9 cellular contexts compared by ENCODE assay signal in the genomic region with DNA sequence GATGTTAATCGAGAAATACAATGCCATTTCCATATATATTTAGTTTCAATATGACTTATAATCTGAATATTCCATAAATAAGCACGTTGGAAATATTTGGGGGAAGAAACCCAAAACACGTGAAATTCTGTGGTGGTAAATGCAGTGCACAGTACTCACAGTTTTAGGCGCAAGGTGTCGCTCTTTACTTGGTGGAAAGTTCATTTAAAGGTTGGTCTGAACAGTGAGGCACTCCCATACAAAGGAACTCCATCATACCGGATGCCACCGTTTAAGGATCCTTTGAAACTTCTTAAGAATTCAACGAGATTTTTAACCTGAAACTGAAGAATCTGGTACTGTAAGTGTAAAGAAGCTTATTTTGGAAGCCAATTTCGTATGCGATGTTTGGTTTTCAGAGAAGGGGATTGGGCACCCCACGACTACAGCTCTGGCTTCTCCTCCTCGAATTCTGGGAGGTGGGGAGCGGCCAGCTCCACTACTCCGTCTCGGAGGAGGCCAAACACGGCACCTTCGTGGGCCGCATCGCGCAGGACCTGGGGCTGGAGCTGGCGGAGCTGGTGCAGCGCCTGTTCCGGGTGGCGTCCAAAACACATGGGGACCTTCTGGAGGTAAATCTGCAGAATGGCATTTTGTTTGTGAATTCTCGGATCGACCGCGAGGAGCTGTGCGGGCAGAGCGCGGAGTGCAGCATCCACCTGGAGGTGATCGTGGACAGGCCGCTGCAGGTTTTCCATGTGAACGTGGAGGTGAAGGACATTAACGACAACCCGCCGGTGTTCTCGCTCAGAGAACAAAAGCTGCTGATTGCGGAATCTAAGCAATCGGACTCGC. TPM values are rescaled to one million over a fixed set of nuclear protein-coding genes. Genes with fewer than 3 reads are reported as not detected.
A peak's percentile ranks its signal among the peaks of the same experiment; 100 is the strongest.
DNase-seq lines count a peak whose midpoint lies in the region; ATAC-seq and TF ChIP-seq lines count a peak whose summit lies in the region.
"Had no signal": no experiment of that assay in that cellular context is flagged by ENCODE, and none has a peak within 500 bp of the region (broad histone marks: within the 10 kb centered on the region; RNA-seq: fewer than 3 reads in every experiment).

A gene with protein sequence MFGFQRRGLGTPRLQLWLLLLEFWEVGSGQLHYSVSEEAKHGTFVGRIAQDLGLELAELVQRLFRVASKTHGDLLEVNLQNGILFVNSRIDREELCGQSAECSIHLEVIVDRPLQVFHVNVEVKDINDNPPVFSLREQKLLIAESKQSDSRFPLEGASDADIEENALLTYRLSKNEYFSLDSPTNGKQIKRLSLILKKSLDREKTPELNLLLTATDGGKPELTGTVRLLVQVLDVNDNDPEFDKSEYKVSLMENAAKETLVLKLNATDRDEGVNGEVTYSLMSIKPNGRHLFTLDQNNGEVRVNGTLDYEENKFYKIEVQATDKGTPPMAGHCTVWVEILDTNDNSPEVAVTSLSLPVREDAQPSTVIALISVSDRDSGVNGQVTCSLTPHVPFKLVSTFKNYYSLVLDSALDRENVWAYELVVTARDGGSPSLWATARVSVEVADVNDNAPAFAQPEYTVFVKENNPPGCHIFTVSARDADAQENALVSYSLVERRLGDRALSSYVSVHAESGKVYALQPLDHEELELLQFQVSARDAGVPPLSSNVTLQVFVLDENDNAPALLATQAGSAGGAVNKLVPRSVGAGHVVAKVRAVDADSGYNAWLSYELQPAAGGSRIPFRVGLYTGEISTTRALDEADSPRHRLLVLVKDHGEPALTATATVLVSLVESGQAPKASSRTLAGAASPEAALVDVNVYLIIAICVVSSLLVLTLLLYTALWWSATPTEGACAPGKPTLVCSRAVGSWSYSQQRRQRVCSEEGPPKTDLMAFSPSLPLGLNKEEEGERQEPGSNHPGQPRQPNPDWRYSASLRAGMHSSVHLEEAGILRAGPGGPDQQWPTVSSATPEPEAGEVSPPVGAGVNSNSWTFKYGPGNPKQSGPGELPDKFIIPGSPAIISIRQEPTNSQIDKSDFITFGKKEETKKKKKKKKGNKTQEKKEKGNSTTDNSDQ (plus strand): TSS at position 237 of the 834 bp plus-strand sequence. CDS start 147 bp downstream, at position 384.

- H3K27ac ChIP-seq in iPS-18a (ENCODE audit: low read length) (no peak within 1 kb of the TSS), uterus (no peak within 1 kb of the TSS), sigmoid colon (no peak within 1 kb of the TSS)
- no peak within 1 kb of the TSS for H3K27ac ChIP-seq in CD8-positive, alpha-beta T cell (ENCODE audit: low read depth, low read length)

- no peak for TF ChIP-seq EP300 in sigmoid colon (IDR thresholded peaks at IDR 0.05)

- peaks cover 2% of the 10 kb centered on the region for H3K27me3 Mint-ChIP-seq in activated naive CD8-positive, alpha-beta T cell treated with anti-CD3 and anti-CD28 coated beads, Interleukin-2, amount 10 ng/mL, durations not matched to agents 7 days and 5 days
- peaks cover 42% of the 10 kb centered on the region for H3K27me3 Mint-ChIP-seq in activated naive CD8-positive, alpha-beta T cell treated with anti-CD3 and anti-CD28 coated beads for 36 hours
- peaks cover 26% of the 10 kb centered on the region for H3K27me3 Mint-ChIP-seq in CD8-positive, alpha-beta T cell (ENCODE audit: low read depth)

- no peaks in the 10 kb centered on the region for H3K36me3 ChIP-seq in iPS-18a (ENCODE audit: control insufficient read depth, low read depth, low read length)
- no peaks in the 10 kb centered on the region for H3K36me3 ChIP-seq in uterus
- no peaks in the 10 kb centered on the region for H3K36me3 ChIP-seq in sigmoid colon
- H3K36me3 ChIP-seq in CD8-positive, alpha-beta T cell (ENCODE audit: insufficient read depth, low read length) = no peaks in the 10 kb centered on the region

- H3K4me1 ChIP-seq in iPS-18a (ENCODE audit: control insufficient read depth, low read depth, low read length) = no peaks in the 10 kb centered on the region
- no peaks in the 10 kb centered on the region for H3K4me1 ChIP-seq in uterus
- no peaks in the 10 kb centered on the region for H3K4me1 ChIP-seq in sigmoid colon
- H3K4me1 ChIP-seq in CD8-positive, alpha-beta T cell (ENCODE audit: insufficient read depth, low read length) = no peaks in the 10 kb centered on the region

- H3K9me3 Mint-ChIP-seq in activated naive CD8-positive, alpha-beta T cell treated with anti-CD3 and anti-CD28 coated beads, Interleukin-2, amount 10 ng/mL, durations not matched to agents 7 days and 5 days = peaks cover 9% of the 10 kb centered on the region
- peaks cover 8% of the 10 kb centered on the region for H3K9me3 Mint-ChIP-seq in activated naive CD8-positive, alpha-beta T cell treated with anti-CD3 and anti-CD28 coated beads for 36 hours
- peaks cover 13% of the 10 kb centered on the region for H3K9me3 Mint-ChIP-seq in CD8-positive, alpha-beta T cell

- no peak for TF ChIP-seq POLR2A in uterus (IDR thresholded peaks at IDR 0.05)
- TF ChIP-seq POLR2A in sigmoid colon (IDR thresholded peaks at IDR 0.05) = no peak

- H3K4me3 ChIP-seq in iPS-18a (ENCODE audit: low read length) (peak within 1 kb of the TSS; percentile 26), uterus (no peak within 1 kb of the TSS), sigmoid colon (peak within 1 kb of the TSS in 1 of 4 donors; percentile 12)
- H3K4me3 ChIP-seq in CD8-positive, alpha-beta T cell (ENCODE audit: low read depth, low read length) = no peak within 1 kb of the TSS

- no peaks in the 10 kb centered on the region for H3K4me1 Mint-ChIP-seq in activated naive CD8-positive, alpha-beta T cell treated with anti-CD3 and anti-CD28 coated beads, Interleukin-2, amount 10 ng/mL, durations not matched to agents 7 days and 5 days
- no peaks in the 10 kb centered on the region for H3K4me1 Mint-ChIP-seq in activated naive CD8-positive, alpha-beta T cell treated with anti-CD3 and anti-CD28 coated beads for 36 hours
- H3K4me1 Mint-ChIP-seq in CD8-positive, alpha-beta T cell (ENCODE audit: low read depth) = no peaks in the 10 kb centered on the region

- no peak within 1 kb of the TSS for H3K4me3 Mint-ChIP-seq in activated naive CD8-positive, alpha-beta T cell treated with anti-CD3 and anti-CD28 coated beads, Interleukin-2, amount 10 ng/mL, durations not matched to agents 7 days and 5 days
- H3K4me3 Mint-ChIP-seq in activated naive CD8-positive, alpha-beta T cell treated with anti-CD3 and anti-CD28 coated beads for 36 hours = no peak within 1 kb of the TSS
- H3K4me3 Mint-ChIP-seq in CD8-positive, alpha-beta T cell = no peak within 1 kb of the TSS

- POLR2A ChIA-PET in activated naive CD8-positive, alpha-beta T cell treated with anti-CD3 and anti-CD28 coated beads, Interleukin-2, amount 10 ng/mL, durations not matched to agents 7 days and 5 days (lab: Charles Lee) = no interaction called here
- POLR2A ChIA-PET in CD8-positive, alpha-beta T cell (lab: Charles Lee) = no interaction called here

- H3K27me3 ChIP-seq in iPS-18a (ENCODE audit: control insufficient read depth, insufficient read depth, low read length) (no peaks in the 10 kb centered on the region), uterus (no peaks in the 10 kb centered on the region), sigmoid colon (peaks cover 0 to 49% (median 18%) of the 10 kb centered on the region in 3 donors)
- H3K27me3 ChIP-seq in CD8-positive, alpha-beta T cell (ENCODE audit: insufficient read depth, low read length) = peaks cover 6% of the 10 kb centered on the region

- intact Hi-C loops in uterus (cut with DNase I; ENCODE audit: low total_unique reads) = no loop called here
- intact Hi-C loops in sigmoid colon (cut with DNase I) = no loop called here
- intact Hi-C loops in CD8-positive, alpha-beta T cell (cut with DNase I, micrococcal nuclease) = no loop called here

- peak within 1 kb of the TSS; percentile 4 for H3K9ac ChIP-seq in iPS-18a (ENCODE audit: low read length)

- no peaks in the 10 kb centered on the region for H3K36me3 Mint-ChIP-seq in activated naive CD8-positive, alpha-beta T cell treated with anti-CD3 and anti-CD28 coated beads, Interleukin-2, amount 10 ng/mL, durations not matched to agents 7 days and 5 days
- peaks cover 4% of the 10 kb centered on the region for H3K36me3 Mint-ChIP-seq in activated naive CD8-positive, alpha-beta T cell treated with anti-CD3 and anti-CD28 coated beads for 36 hours
- no peaks in the 10 kb centered on the region for H3K36me3 Mint-ChIP-seq in CD8-positive, alpha-beta T cell

- peak within 1 kb of the TSS; percentile 30 for H3K27ac Mint-ChIP-seq in activated naive CD8-positive, alpha-beta T cell treated with anti-CD3 and anti-CD28 coated beads, Interleukin-2, amount 10 ng/mL, durations not matched to agents 7 days and 5 days
- no peak within 1 kb of the TSS for H3K27ac Mint-ChIP-seq in activated naive CD8-positive, alpha-beta T cell treated with anti-CD3 and anti-CD28 coated beads for 36 hours
- H3K27ac Mint-ChIP-seq in CD8-positive, alpha-beta T cell = no peak within 1 kb of the TSS

- no peak for DNase-seq in activated naive CD8-positive, alpha-beta T cell treated with anti-CD3 and anti-CD28 coated beads, Interleukin-2, amount 10 ng/mL, durations not matched to agents 7 days and 5 days
- DNase-seq in activated naive CD8-positive, alpha-beta T cell treated with anti-CD3 and anti-CD28 coated beads for 36 hours = no peak
- peak; percentile 82 for DNase-seq in SK-N-DZ (ENCODE audit: low spot score)
- no peak for DNase-seq in uterus
- no peak for DNase-seq in sigmoid colon
- DNase-seq in CD8-positive, alpha-beta T cell = no peak
- DNase-seq in UCSD-AML1 (lab: John Stamatoyannopoulos, UW; ENCODE audit: unreplicated experiment) = no peak
- DNase-seq: left colon had no signal

- H3K9me3 ChIP-seq in iPS-18a (ENCODE audit: control insufficient read depth, low read depth, low read length) (no peaks in the 10 kb centered on the region), uterus (no peaks in the 10 kb centered on the region), sigmoid colon (peaks cover 12 to 24% (median 16%) of the 10 kb centered on the region in 4 donors)
- no peaks in the 10 kb centered on the region for H3K9me3 ChIP-seq in CD8-positive, alpha-beta T cell (ENCODE audit: low read length)

- CTCF ChIA-PET in CD8-positive, alpha-beta T cell (lab: Charles Lee) = no interaction called here

- no peak for ATAC-seq in activated naive CD8-positive, alpha-beta T cell treated with anti-CD3 and anti-CD28 coated beads, Interleukin-2, amount 10 ng/mL, durations not matched to agents 7 days and 5 days (ENCODE audit: low read depth)
- ATAC-seq in CD8-positive, alpha-beta T cell = no peak
- ATAC-seq: left colon had no signal

- 21 to 45% methylated on average over 41 of the region's 41 CpGs for WGBS in sigmoid colon, 2 donors

- peak in 3 of 4 experiments; percentile 8 to 30 (median 12) for TF ChIP-seq CTCF in uterus (IDR thresholded peaks at IDR 0.05)
- TF ChIP-seq CTCF in sigmoid colon (IDR thresholded peaks at IDR 0.05) = no peak
- no peak for TF ChIP-seq CTCF in CD8-positive, alpha-beta T cell (IDR thresholded peaks at IDR 0.05)

RNA-seq across cellular contexts. Expression of the gene that starts here (rescaled TPM):
- not detected for total RNA-seq in activated naive CD8-positive, alpha-beta T cell treated with anti-CD3 and anti-CD28 coated beads, Interleukin-2, amount 10 ng/mL, durations not matched to agents 7 days and 5 days
- not detected for total RNA-seq in activated naive CD8-positive, alpha-beta T cell treated with anti-CD3 and anti-CD28 coated beads for 36 hours
- polyA plus RNA-seq in SK-N-DZ (2014; cell fraction: cytosol; rRNA removed) = 8.0 and 10.3 TPM in 2 replicates
- 3.9 and 4.5 TPM in 2 replicates for polyA plus RNA-seq in SK-N-DZ (2014; cell fraction: nucleus; rRNA removed)
- total RNA-seq in uterus = 1 to 10 TPM in 1 of 4 donors, under 1 TPM in 3; 0.26 to 2.1 (median 0.63) TPM
- under 1 TPM; 0.16 to 0.71 (median 0.48) TPM for total RNA-seq in sigmoid colon
- polyA plus RNA-seq in sigmoid colon = under 1 TPM in 1 of 3 donors, not detected in 2; 0.07 TPM
- total RNA-seq in CD8-positive, alpha-beta T cell = not detected

Comparison
In these comparisons a context has a peak if more than half of its experiments do, and no peak if none do; other contexts are left out.
1. CTCF ChIP-seq: peak in uterus (3 of 4); none in sigmoid colon (0 of 4) and CD8-positive, alpha-beta T cell (single experiment).